In the genomic region with DNA sequence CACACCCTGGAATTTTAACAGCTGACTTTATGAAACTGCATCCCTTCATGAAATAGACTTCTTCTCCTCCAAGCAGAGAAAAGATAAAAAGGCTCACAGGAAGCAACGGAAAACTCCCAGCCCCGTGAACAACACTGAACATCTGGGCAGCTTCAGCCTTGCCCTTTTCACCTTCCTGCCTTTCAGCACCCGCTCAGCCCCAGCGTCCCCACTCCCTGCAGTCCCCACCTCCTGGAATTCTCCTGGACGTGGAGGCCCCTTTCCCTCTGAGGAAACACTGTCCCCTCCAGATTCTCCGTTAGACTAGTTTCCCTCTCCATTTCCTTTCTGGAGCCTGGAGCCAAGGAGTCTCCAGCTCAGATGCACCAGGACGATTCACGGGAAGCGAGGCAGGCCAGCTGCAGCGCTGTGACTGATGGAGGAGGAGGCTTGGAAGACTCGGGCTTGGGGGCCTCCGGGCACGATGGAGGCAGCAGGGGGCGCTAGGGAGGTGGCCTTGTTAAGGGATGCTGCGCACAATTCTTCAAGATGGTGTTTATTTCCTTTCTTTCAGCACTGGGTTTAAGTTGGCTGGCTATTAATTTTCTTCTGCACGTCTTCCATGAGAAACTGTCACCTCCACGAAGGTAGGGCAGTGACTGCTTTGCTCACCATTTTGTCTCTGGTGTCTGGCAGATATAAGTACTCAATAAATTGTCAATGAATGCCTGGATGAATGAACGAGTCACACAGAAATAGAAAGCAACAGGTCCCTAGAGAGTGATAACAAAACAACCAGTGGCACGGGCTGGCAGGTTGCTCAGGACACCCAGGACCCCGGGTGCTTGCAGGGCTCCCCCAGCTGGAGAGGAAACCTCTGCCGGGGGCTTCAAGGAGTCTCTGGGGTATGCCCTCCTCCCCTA, we compare ENCODE assay signal across 7 cellular contexts. TPM values are rescaled to one million over a fixed set of nuclear protein-coding genes. Genes with fewer than 3 reads are reported as not detected.
A peak's percentile ranks its signal among the peaks of the same experiment; 100 is the strongest.
DNase-seq lines count a peak whose midpoint lies in the region; ATAC-seq, FAIRE-seq and TF ChIP-seq lines count a peak whose summit lies in the region.

No MANE protein-coding gene starts in this region.

- DNase-seq in GM12892 (ENCODE audit: insufficient read length): peak; percentile 39
- DNase-seq in T-helper 1 cell: peak; percentile 22 to 65 (median 34)
- peak; percentile 10 for DNase-seq in astrocyte (ENCODE audit: low read depth)
- DNase-seq in stimulated activated CD4-positive, alpha-beta T cell treated with anti-CD3 and anti-CD28 coated beads, Interleukin-15, amount 100 ng/mL, for 24 hours: peak; percentile 87
- DNase-seq in dedifferentiated amniotic fluid mesenchymal stem cell (ENCODE audit: extremely low spot score): no peak

- no peaks in the 10 kb centered on the region for H3K79me2 ChIP-seq in astrocyte (ENCODE audit: insufficient read depth, low read length)

- ATAC-seq in HG03354 (IDR thresholded peaks at IDR 0.05; ENCODE audit: poor library complexity, severe bottlenecking, unreplicated experiment): peak; percentile 80

- no peaks in the 10 kb centered on the region for H3K36me3 Mint-ChIP-seq in astrocyte (ENCODE audit: low read depth, unreplicated experiment)

- no peak for TF ChIP-seq POLR2A in GM12892 (IDR thresholded peaks at IDR 0.05; ENCODE audit: low read depth, low read length)

- no peak overlapping the region for H3K4me3 Mint-ChIP-seq in astrocyte (ENCODE audit: unreplicated experiment)

- H3K4me1 ChIP-seq in astrocyte (ENCODE audit: insufficient read depth, low read length) (no peaks in the 10 kb centered on the region), iPS-15b (ENCODE audit: control insufficient read depth, insufficient read depth, low read length) (peaks cover 8% of the 10 kb centered on the region)

- H3K9me3 ChIP-seq in astrocyte (ENCODE audit: insufficient read depth, low read depth, low read length) (no peaks in the 10 kb centered on the region), iPS-15b (ENCODE audit: control insufficient read depth, insufficient read depth, low read length) (no peaks in the 10 kb centered on the region)

- H3K36me3 ChIP-seq in astrocyte (ENCODE audit: insufficient read depth, low read length): no peaks in the 10 kb centered on the region
- H3K36me3 ChIP-seq in iPS-15b (ENCODE audit: control insufficient read depth, insufficient read depth, low read length): no peaks in the 10 kb centered on the region

- H3K27me3 Mint-ChIP-seq in astrocyte (ENCODE audit: low read depth, unreplicated experiment): no peaks in the 10 kb centered on the region

- no peaks in the 10 kb centered on the region for H3K9me3 Mint-ChIP-seq in astrocyte (ENCODE audit: unreplicated experiment)

- no peak overlapping the region for H3K4me3 ChIP-seq in astrocyte (ENCODE audit: insufficient read depth, low read depth, low read length)
- H3K4me3 ChIP-seq in iPS-15b (ENCODE audit: low read depth, low read length): peak overlapping the region; percentile 50

- peaks cover 16% of the 10 kb centered on the region for H3K4me1 Mint-ChIP-seq in astrocyte (ENCODE audit: low read depth, unreplicated experiment)

- peak overlapping the region; percentile 42 for H3K4me2 ChIP-seq in astrocyte (ENCODE audit: low read length)

- H3K27ac ChIP-seq in astrocyte (ENCODE audit: low read depth, low read length): no peak overlapping the region

- H2AFZ ChIP-seq in astrocyte (ENCODE audit: low read depth, low read length): peak overlapping the region; percentile 64

- FAIRE-seq in GM12892 (lab: Jason Lieb, UNC) (peak; percentile 30), astrocyte (lab: Jason Lieb, UNC) (no peak)

- TF ChIP-seq CTCF in astrocyte (IDR thresholded peaks at IDR 0.05; ENCODE audit: insufficient read depth, low read depth, low read length): peak; percentile 49

- H3K27me3 ChIP-seq in astrocyte (ENCODE audit: insufficient read depth, low read length) (peaks cover 3% of the 10 kb centered on the region), iPS-15b (ENCODE audit: control insufficient read depth, insufficient read depth, low read length) (peaks cover 7% of the 10 kb centered on the region)

- H4K20me1 ChIP-seq in astrocyte (ENCODE audit: insufficient read depth, low read length): no peaks in the 10 kb centered on the region

- H3K27ac Mint-ChIP-seq in astrocyte (ENCODE audit: unreplicated experiment): peak overlapping the region; percentile 23

- H3K9ac ChIP-seq in astrocyte (ENCODE audit: low read length) (no peak overlapping the region), iPS-15b (ENCODE audit: low read depth, low read length) (no peak overlapping the region)

RNA-seq across cellular contexts. Expression of a gene that starts 3.0 kb away (rescaled TPM):
- polyA plus RNA-seq in GM12892 (2012; ENCODE audit: missing spikeins): not detected
- not detected in 2 replicates for total RNA-seq in astrocyte

RNA-seq across cellular contexts. Expression of a gene that starts 33.4 kb away (rescaled TPM):
- polyA plus RNA-seq in GM12892 (2012; ENCODE audit: missing spikeins): not detected
- total RNA-seq in astrocyte: not detected in 2 replicates
